Comparison of ENCODE assay signal across 19 cellular contexts in the genomic region with DNA sequence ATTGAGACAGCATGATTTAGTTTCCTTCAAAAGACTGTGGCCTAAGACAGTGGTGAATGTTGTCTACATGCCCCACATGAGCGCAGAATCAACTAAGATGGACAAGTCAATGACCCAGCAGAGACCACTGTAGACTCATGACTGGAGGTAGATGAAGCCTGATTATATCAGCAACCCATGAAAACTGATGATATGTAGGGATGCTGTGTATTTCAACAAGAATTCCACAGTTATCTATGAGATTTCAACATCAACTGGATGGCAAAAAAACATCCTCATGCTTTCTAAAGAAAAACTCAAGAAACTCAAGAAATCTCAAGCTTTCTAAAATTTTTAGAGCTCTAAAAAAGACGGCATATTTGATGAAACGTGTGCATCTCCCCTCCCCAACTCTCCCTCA.
DNase-seq lines count a peak whose midpoint lies in the region; ATAC-seq and TF ChIP-seq lines count a peak whose summit lies in the region.
"Had no signal": no experiment of that assay in that cellular context is flagged by ENCODE, and none has a peak within 500 bp of the region (broad histone marks: within the 10 kb centered on the region; RNA-seq: fewer than 3 reads in every experiment).

No MANE protein-coding gene starts in this region.

- no peaks in the 10 kb centered on the region for H3K36me3 Mint-ChIP-seq in Calu3 (ENCODE audit: insufficient read depth, unreplicated experiment)
- H3K36me3 Mint-ChIP-seq: CD4-positive, CD25-positive, alpha-beta regulatory T cell; CD8-positive, alpha-beta T cell had no signal

- no TSS peak for BruUV-seq in Calu3 (replicated peaks; lab: Mats Ljungman, UMichigan)

- DNase-seq in Calu3: no peak
- DNase-seq in choroid plexus epithelial cell (ENCODE audit: low read depth): peak; percentile 54
- DNase-seq in omental fat pad (ENCODE audit: low spot score): no peak
- no peak for DNase-seq in aorta
- DNase-seq in NCI-H146 treated with DMSO at 0.1 percent for 48 hours (lab: John Stamatoyannopoulos, UW; ENCODE audit: unreplicated experiment): no peak
- no peak for DNase-seq in GM03348 (ENCODE audit: low spot score)
- no peak for DNase-seq in NK-92 (lab: John Stamatoyannopoulos, UW; ENCODE audit: unreplicated experiment)
- DNase-seq: CD4-positive, CD25-positive, alpha-beta regulatory T cell; CD8-positive, alpha-beta T cell; DMS53; DMS79 treated with DMSO at 0.1 percent for 48 hours; GF-D8; GM23248; H7; HCEC 1CT had no signal

- TF ChIP-seq CTCF in Calu3 (IDR thresholded peaks at IDR 0.05; ENCODE audit: unreplicated experiment): no peak
- TF ChIP-seq CTCF in choroid plexus epithelial cell (conservative IDR thresholded peaks at IDR 0.05; ENCODE audit: low read depth, low read length): no peak
- no peak for TF ChIP-seq CTCF in omental fat pad (IDR thresholded peaks at IDR 0.05)

- H3K9me3 ChIP-seq in aorta (ENCODE audit: control insufficient read depth, low read length): no peaks in the 10 kb centered on the region

- peak overlapping the region; percentile 83 for H3K27ac Mint-ChIP-seq in Calu3 (ENCODE audit: unreplicated experiment)
- H3K27ac Mint-ChIP-seq: B cell; CD4-positive, CD25-positive, alpha-beta regulatory T cell; CD8-positive, alpha-beta T cell had no signal

- peaks cover 67% of the 10 kb centered on the region for H3K4me1 Mint-ChIP-seq in Calu3 (ENCODE audit: low read depth, unreplicated experiment)
- H3K4me1 Mint-ChIP-seq: B cell; CD4-positive, CD25-positive, alpha-beta regulatory T cell had no signal

- intact Hi-C loops in Calu3 (cut with micrococcal nuclease; ENCODE audit: unreplicated experiment) (loop anchor here (5.0 kb wide), 3 partner anchors 52 to 308 kb away; no protein-coding TSS in a partner anchor), aorta (cut with DNase I) (loop anchor here in 1 of 2 donors (5.0 kb wide), 1 partner anchor 357 kb away; no protein-coding TSS in a partner anchor)

- CTCF ChIA-PET in Calu3 (lab: Charles Lee): no interaction called here

- H3K4me1 ChIP-seq in aorta (ENCODE audit: control insufficient read depth in 1 of 2, insufficient read depth in 2 of 2, low read length in 2 of 2): no peaks in the 10 kb centered on the region
- H3K4me1 ChIP-seq: BLaER1 had no signal

- H3K4me3 Mint-ChIP-seq in Calu3 (ENCODE audit: low read depth, unreplicated experiment): no peak overlapping the region
- H3K4me3 Mint-ChIP-seq: B cell; CD4-positive, CD25-positive, alpha-beta regulatory T cell; CD8-positive, alpha-beta T cell had no signal

- no peaks in the 10 kb centered on the region for H3K27me3 ChIP-seq in aorta (ENCODE audit: control insufficient read depth in 1 of 2, insufficient read depth in 2 of 2, low read length in 1 of 2)
- H3K27me3 ChIP-seq: BLaER1 had no signal

- no peaks in the 10 kb centered on the region for H3K36me3 ChIP-seq in aorta (ENCODE audit: control insufficient read depth in 1 of 2, insufficient read depth in 2 of 2, low read length in 1 of 2)
- H3K36me3 ChIP-seq: BLaER1 had no signal

- ATAC-seq in omental fat pad (ENCODE audit: low FRiP score) (peak; percentile 64), aorta (ENCODE audit: low FRiP score) (peak; percentile 11)
- ATAC-seq: CD8-positive, alpha-beta T cell had no signal

- 95 to 98% methylated on average over 3 of the region's 3 CpGs for WGBS in aorta, 2 donors

- H3K27ac ChIP-seq in aorta (ENCODE audit: low read depth in 1 of 2, low read length in 2 of 2): no peak overlapping the region
- H3K27ac ChIP-seq: 22Rv1, BLaER1, C4-2B, GM23248 had no signal

- H3K9me3 Mint-ChIP-seq in Calu3 (ENCODE audit: low read depth, unreplicated experiment): peaks cover 2% of the 10 kb centered on the region
- H3K9me3 Mint-ChIP-seq: CD8-positive, alpha-beta T cell had no signal

- H3K4me3 ChIP-seq in choroid plexus epithelial cell (ENCODE audit: low read depth, low read length) (no peak overlapping the region), aorta (ENCODE audit: low read length in 2 of 2) (no peak overlapping the region)
- H3K4me3 ChIP-seq: BLaER1, GM23248 had no signal

- H3K27me3 Mint-ChIP-seq in Calu3 (ENCODE audit: unreplicated experiment): no peaks in the 10 kb centered on the region
- H3K27me3 Mint-ChIP-seq: B cell; CD4-positive, CD25-positive, alpha-beta regulatory T cell had no signal
